16 cellular contexts compared by ENCODE assay signal in the genomic region with DNA sequence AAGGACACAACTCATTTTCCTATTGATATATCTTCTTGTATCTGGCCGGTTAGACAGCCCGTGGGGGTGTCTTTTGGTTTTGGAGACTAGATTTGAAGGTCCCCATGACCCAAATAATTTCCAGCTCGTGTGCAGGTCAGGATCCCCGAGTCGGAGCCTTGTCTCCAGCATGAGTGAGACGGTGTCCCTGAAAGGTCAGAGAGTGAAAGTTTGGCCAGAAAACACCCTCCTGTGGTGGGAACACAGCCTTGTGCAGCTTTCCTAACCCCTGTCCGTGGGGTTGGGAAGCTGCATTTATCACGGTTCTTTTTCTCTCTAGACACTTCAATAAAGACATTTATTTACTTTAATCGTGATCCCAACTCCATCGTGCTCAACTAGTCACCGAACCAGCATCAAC.
"Had no signal": no experiment of that assay in that cellular context is flagged by ENCODE, and none has a peak within 500 bp of the region (broad histone marks: within the 10 kb centered on the region; RNA-seq: fewer than 3 reads in every experiment).

No MANE protein-coding gene starts in this region.

- H3K4me3 ChIP-seq: breast epithelium, esophagus muscularis mucosa, pancreas, tibial artery had no signal

- H3K9me3 Mint-ChIP-seq: activated naive CD4-positive, alpha-beta T cell treated with anti-CD3 and anti-CD28 coated beads for 36 hours had no signal

- H3K27me3 ChIP-seq: breast epithelium, esophagus muscularis mucosa, pancreas, tibial artery had no signal

- H3K27ac Mint-ChIP-seq: activated CD4-positive, alpha-beta T cell treated with anti-CD3 and anti-CD28 coated beads for 36 hours; activated naive CD4-positive, alpha-beta T cell treated with anti-CD3 and anti-CD28 coated beads for 36 hours had no signal

- DNase-seq: activated CD4-positive, alpha-beta T cell treated with anti-CD3 and anti-CD28 coated beads for 36 hours; activated CD4-positive, alpha-beta T cell treated with anti-CD3 and anti-CD28 coated beads, Interleukin-2, amount 50 U/mL, for 48 hours; activated naive CD4-positive, alpha-beta T cell treated with anti-CD3 and anti-CD28 coated beads for 36 hours; aorta; cerebellar nuclear complex; effector CD8-positive, alpha-beta T cell; hippocampal formation; mammary epithelial cell; naive thymus-derived CD4-positive, alpha-beta T cell; pancreas; stimulated activated naive B cell treated with anti-CD40 and anti-IgM and Interleukin-4, amounts not matched to agents 10 μg/mL and 1 μg/mL and 100 μg/mL, for 72 hours; tibial artery; WERI-Rb-1 had no signal

- H3K27ac ChIP-seq: breast epithelium, esophagus muscularis mucosa, pancreas, tibial artery, WERI-Rb-1 had no signal

- H3K27me3 Mint-ChIP-seq: activated CD4-positive, alpha-beta T cell treated with anti-CD3 and anti-CD28 coated beads for 36 hours; naive thymus-derived CD4-positive, alpha-beta T cell; stimulated activated naive B cell treated with anti-CD40 and anti-IgM and Interleukin-4, amounts not matched to agents 10 μg/mL and 1 μg/mL and 100 μg/mL, for 72 hours had no signal

- H3K9me3 ChIP-seq: breast epithelium, esophagus muscularis mucosa, pancreas, tibial artery had no signal

- H3K36me3 ChIP-seq: breast epithelium, WERI-Rb-1 had no signal

- H3K4me1 ChIP-seq: breast epithelium had no signal

- ATAC-seq: activated CD4-positive, alpha-beta T cell treated with anti-CD3 and anti-CD28 coated beads for 36 hours; left colon; naive thymus-derived CD4-positive, alpha-beta T cell; stimulated activated naive B cell treated with anti-CD40 and anti-IgM and Interleukin-4, amounts not matched to agents 10 μg/mL and 1 μg/mL and 100 μg/mL, for 72 hours had no signal

- H3K4me3 Mint-ChIP-seq: activated CD4-positive, alpha-beta T cell treated with anti-CD3 and anti-CD28 coated beads for 36 hours; activated naive CD4-positive, alpha-beta T cell treated with anti-CD3 and anti-CD28 coated beads for 36 hours; stimulated activated naive B cell treated with anti-CD40 and anti-IgM and Interleukin-4, amounts not matched to agents 10 μg/mL and 1 μg/mL and 100 μg/mL, for 72 hours had no signal
